10 cellular contexts compared by ENCODE assay signal in genomic region chr10:90920986-90921643, GRCh38. TPM values are rescaled to one million over a fixed set of nuclear protein-coding genes. Genes with fewer than 3 reads are reported as not detected.
DNase-seq lines count a peak whose midpoint lies in the region; TF ChIP-seq lines count a peak whose summit lies in the region.
"Had no signal": no experiment of that assay in that cellular context is flagged by ENCODE, and none has a peak within 500 bp of the region (broad histone marks: within the 10 kb centered on the region; RNA-seq: fewer than 3 reads in every experiment).

Gene ANKRD1 (minus strand): TSS chr10:90921087. CDS start chr10:90921027, 60 bp downstream.

- DNase-seq in DMS 273 (lab: John Stamatoyannopoulos, UW; ENCODE audit: unreplicated experiment), result peak; percentile 0
- DNase-seq in DMS 273 treated with DMSO at 0.1 percent for 48 hours (lab: John Stamatoyannopoulos, UW), result no peak
- DNase-seq in astrocyte of the cerebellum (ENCODE audit: low read depth), result peak; percentile 49
- DNase-seq in hepatocyte (ENCODE audit: low spot score), result peak; percentile 79
- no peak for DNase-seq in type B pancreatic cell (ENCODE audit: extremely low spot score, unreplicated experiment)
- DNase-seq in activated naive CD4-positive, alpha-beta T cell treated with Interleukin-2 at 50 U/mL for 16 hours, result no peak
- no peak for DNase-seq in KBM-7
- DNase-seq in NOMO-1 (lab: John Stamatoyannopoulos, UW; ENCODE audit: unreplicated experiment in 2 of 2), result no peak

- peak within 1 kb of the TSS; percentile 76 for H3K27ac ChIP-seq in hepatocyte
- H3K27ac ChIP-seq: 22Rv1 had no signal

- no peak within 1 kb of the TSS for H2AFZ ChIP-seq in hepatocyte

- H3K9me2 ChIP-seq in hepatocyte (replicated peaks; ENCODE audit: insufficient read depth), result no peaks in the 10 kb centered on the region

- no peaks in the 10 kb centered on the region for H3K79me2 ChIP-seq in hepatocyte

- H3K36me3 Mint-ChIP-seq in type B pancreatic cell, result no peaks in the 10 kb centered on the region
- H3K36me3 Mint-ChIP-seq: memory B cell had no signal

- in situ Hi-C loops in astrocyte of the cerebellum (cut with HindIII; ENCODE audit: low sequenced_read_pairs) (loop anchor here (25.0 kb wide), 1 partner anchor 341 kb away; no protein-coding TSS in a partner anchor), KBM-7 (cut with MboI; ENCODE audit: low pct_unique_long_range_greater_than_20kb, low sequenced_read_pairs) (no loop called here)

- H3K4me3 Mint-ChIP-seq in type B pancreatic cell, result no peak within 1 kb of the TSS
- H3K4me3 Mint-ChIP-seq: memory B cell had no signal

- H3K4me2 ChIP-seq in hepatocyte, result peak within 1 kb of the TSS; percentile 33

- no peaks in the 10 kb centered on the region for H3K27me3 ChIP-seq in hepatocyte

- peaks cover 6% of the 10 kb centered on the region for H3K4me1 ChIP-seq in hepatocyte (ENCODE audit: insufficient read depth)

- TF ChIP-seq CTCF in astrocyte of the cerebellum (IDR thresholded peaks at IDR 0.05; ENCODE audit: low read depth, low read length, missing control alignments) (no peak), hepatocyte (IDR thresholded peaks at IDR 0.05; ENCODE audit: poor library complexity) (no peak), type B pancreatic cell (conservative IDR thresholded peaks at IDR 0.05) (no peak)

- no peaks in the 10 kb centered on the region for H3K4me1 Mint-ChIP-seq in type B pancreatic cell (ENCODE audit: unreplicated experiment)

- H3K27ac Mint-ChIP-seq in type B pancreatic cell, result peak within 1 kb of the TSS; percentile 66
- H3K27ac Mint-ChIP-seq: memory B cell had no signal

- no peaks in the 10 kb centered on the region for H3K9me3 Mint-ChIP-seq in type B pancreatic cell
- H3K9me3 Mint-ChIP-seq: memory B cell had no signal

- no peaks in the 10 kb centered on the region for H3K9me3 ChIP-seq in hepatocyte (ENCODE audit: low read depth)

- no peaks in the 10 kb centered on the region for H4K20me1 ChIP-seq in hepatocyte (ENCODE audit: insufficient read depth, poor library complexity, severe bottlenecking)

- H3K4me3 ChIP-seq in astrocyte of the cerebellum (ENCODE audit: low read depth, low read length) (no peak within 1 kb of the TSS), hepatocyte (no peak within 1 kb of the TSS)

- WGBS in hepatocyte (ENCODE audit: low lambda C conversion rate, missing lambda C conversion rate), result 20% methylated on average over 5 of the region's 5 CpGs

- peaks cover 6% of the 10 kb centered on the region for H3K27me3 Mint-ChIP-seq in type B pancreatic cell

- H3K36me3 ChIP-seq in hepatocyte (replicated peaks; ENCODE audit: insufficient read depth, low read depth), result no peaks in the 10 kb centered on the region

RNA-seq across cellular contexts. Expression of gene ANKRD1, which starts in this region (rescaled TPM):
- total RNA-seq in hepatocyte (99.9 and 105 TPM in 2 replicates), type B pancreatic cell (ENCODE audit: low replicate concordance) (2.1 and 3.3 TPM in 2 replicates)
- 43.4 and 49.5 TPM in 2 replicates for polyA plus RNA-seq in hepatocyte

Comparison
In these comparisons a context has a peak if more than half of its experiments do, and no peak if none do; other contexts are left out.
1. RNA of gene ANKRD1 (total RNA-seq): 99.9 to 105 TPM in hepatocyte; 2.1 to 3.3 TPM in type B pancreatic cell; every median in the first group is over 10 times any median in the second.
2. DNase-seq: peak in DMS 273 (single experiment), astrocyte of the cerebellum (single experiment) and hepatocyte (single experiment); none in DMS 273 treated with DMSO at 0.1 percent for 48 hours (single experiment), type B pancreatic cell (single experiment), activated naive CD4-positive, alpha-beta T cell treated with Interleukin-2 at 50 U/mL for 16 hours (single experiment), KBM-7 (single experiment) and NOMO-1 (0 of 2).